Comparison of ENCODE assay signal across 8 cellular contexts in genomic region chr12:2812290-2813213, GRCh38. TPM values are rescaled to one million over a fixed set of nuclear protein-coding genes. Genes with fewer than 3 reads are reported as not detected.
A peak's percentile ranks its signal among the peaks of the same experiment; 100 is the strongest.
DNase-seq lines count a peak whose midpoint lies in the region; ATAC-seq, FAIRE-seq and TF ChIP-seq lines count a peak whose summit lies in the region.

ITFG2 (plus strand) TSS chr12:2812668; CDS start chr12:2812761, 93 bp downstream.

- in situ Hi-C loops in HepG2 (cut with HindIII; ENCODE audit: extremely low pct_ligation_motif_present, low pct_unique_long_range_greater_than_20kb), result no loop called here

- H3K27ac ChIP-seq in CD4-positive, CD25-positive, alpha-beta regulatory T cell (ENCODE audit: insufficient read depth, low read length, poor library complexity, severe bottlenecking), result peak within 1 kb of the TSS; percentile 90
- H3K27ac ChIP-seq in HepG2 (ENCODE audit: extremely low read length, insufficient read depth, low read length), result peak within 1 kb of the TSS; percentile 99

- H3K27ac Mint-ChIP-seq in CD4-positive, CD25-positive, alpha-beta regulatory T cell, result peak within 1 kb of the TSS; percentile 98 to 100 (median 100)
- H3K27ac Mint-ChIP-seq in activated CD4-positive, alpha-beta memory T cell treated with anti-CD3 and anti-CD28 coated beads for 36 hours, result peak within 1 kb of the TSS; percentile 98

- no peaks in the 10 kb centered on the region for H3K27me3 ChIP-seq in CD4-positive, CD25-positive, alpha-beta regulatory T cell (ENCODE audit: control insufficient read depth, insufficient read depth, low read length)
- peaks cover 0 to 3% of the 10 kb centered on the region in 2 experiments; a peak in 1 of 5 replicates for H3K27me3 ChIP-seq in HepG2 (ENCODE audit: control insufficient read depth in 1 of 2, insufficient read depth in 2 of 2, low read length in 2 of 2)

- DNase-seq in CD4-positive, CD25-positive, alpha-beta regulatory T cell, result peak; percentile 95 to 98 (median 98)
- DNase-seq in NCI-H82 treated with DMSO at 0.1 percent for 48 hours (lab: John Stamatoyannopoulos, UW; ENCODE audit: unreplicated experiment) (peak; percentile 99), dermis microvascular lymphatic vessel endothelial cell (ENCODE audit: low read depth in 2 of 2) (peak; percentile 98 to 99), HepG2 (ENCODE audit: low spot score) (peak; percentile 98)
- DNase-seq in activated CD4-positive, alpha-beta memory T cell treated with anti-CD3 and anti-CD28 coated beads for 36 hours, result peak; percentile 98
- peak; percentile 95 for DNase-seq in stimulated activated CD4-positive, alpha-beta T cell treated with anti-CD3 and anti-CD28 coated beads, Interleukin-4, amount 100 ng/mL, for 1 hour

- H3K9me3 ChIP-seq in CD4-positive, CD25-positive, alpha-beta regulatory T cell (ENCODE audit: control insufficient read depth in 2 of 2, low read length in 2 of 2), result no peaks in the 10 kb centered on the region
- H3K9me3 ChIP-seq in HepG2 (ENCODE audit: low read length), result no peaks in the 10 kb centered on the region

- TF ChIP-seq CTCF in HepG2 (CRISPR knock-in tag; IDR thresholded peaks at IDR 0.05), result 0 out of 2 replicates have a peak, but pooled peaks have one; percentile 7

- FAIRE-seq in HepG2 (lab: Jason Lieb, UNC), result peak; percentile 91

- TF ChIP-seq EP300 in HepG2 (IDR thresholded peaks at IDR 0.05; ENCODE audit: low read depth in 2 of 2, low read length in 2 of 2) (peak; percentile 27 to 30; a peak in 1 of 4 replicates), HepG2 (CRISPR knock-in tag; IDR thresholded peaks at IDR 0.05; ENCODE audit: borderline replicate concordance) (no peak)

- peaks cover 16% of the 10 kb centered on the region for H3K79me2 ChIP-seq in HepG2 (ENCODE audit: insufficient read depth, low read length)

- peak within 1 kb of the TSS; percentile 97 for H3K4me3 ChIP-seq in CD4-positive, CD25-positive, alpha-beta regulatory T cell (ENCODE audit: low read depth, low read length)
- peak within 1 kb of the TSS; percentile 80 to 98 (median 90) for H3K4me3 ChIP-seq in HepG2 (replicated peaks in 1 of 3; ENCODE audit: insufficient read depth in 1 of 3, low read depth in 2 of 3, low read length in 3 of 3)

- ATAC-seq in CD4-positive, CD25-positive, alpha-beta regulatory T cell (ENCODE audit: low read depth in 2 of 2), result peak; percentile 95 to 97
- peak; percentile 93 for ATAC-seq in GM19438 (IDR thresholded peaks at IDR 0.05; ENCODE audit: low read depth, unreplicated experiment)
- peak; percentile 66 for ATAC-seq in HG03575 (IDR thresholded peaks at IDR 0.05; ENCODE audit: extremely low read depth, insufficient number of reproducible peaks, low FRiP score, unreplicated experiment)
- peak; percentile 97 for ATAC-seq in HepG2

- WGBS in HepG2 (ENCODE audit: low lambda C conversion rate), result 1% methylated on average over 38 of the region's 48 CpGs

- peak within 1 kb of the TSS; percentile 94 to 99 (median 96) for H3K4me3 Mint-ChIP-seq in CD4-positive, CD25-positive, alpha-beta regulatory T cell
- peak within 1 kb of the TSS; percentile 99 for H3K4me3 Mint-ChIP-seq in activated CD4-positive, alpha-beta memory T cell treated with anti-CD3 and anti-CD28 coated beads for 36 hours

- peak; percentile 98 to 99 for TF ChIP-seq POLR2A in HepG2 (IDR thresholded peaks at IDR 0.05; ENCODE audit: insufficient read depth in 1 of 2, low read depth in 2 of 2, low read length in 2 of 2)

- POLR2A ChIA-PET in activated CD4-positive, alpha-beta memory T cell treated with anti-CD3 and anti-CD28 coated beads for 36 hours (lab: Charles Lee), result interaction anchor here (0.6 kb wide), 1 partner anchor 121 kb away, joined by 6 read pairs; no protein-coding TSS in a partner anchor
- POLR2A ChIA-PET in HepG2 (lab: Yijun Ruan, JAX), result interaction anchor here (1.2 to 1.7 kb wide), 4 partner anchors 15 to 151 kb away, joined by 3 to 9 read pairs (median 6); no protein-coding TSS in a partner anchor

- H3K9me3 Mint-ChIP-seq in CD4-positive, CD25-positive, alpha-beta regulatory T cell, result no peaks in the 10 kb centered on the region
- no peaks in the 10 kb centered on the region for H3K9me3 Mint-ChIP-seq in activated CD4-positive, alpha-beta memory T cell treated with anti-CD3 and anti-CD28 coated beads for 36 hours

- intact Hi-C loops in activated CD4-positive, alpha-beta memory T cell treated with anti-CD3 and anti-CD28 coated beads for 36 hours (cut with micrococcal nuclease), result loop anchor here (1.0 to 5.0 kb wide), 6 partner anchors 18 to 1060 kb away; partner anchors contain the start of genes FKBP4, FOXM1, PARP11 and RHNO1
- intact Hi-C loops in HepG2 (cut with micrococcal nuclease; ENCODE audit: unreplicated experiment), result no loop called here

- H3K27me3 Mint-ChIP-seq in CD4-positive, CD25-positive, alpha-beta regulatory T cell, result peaks cover 5% of the 10 kb centered on the region
- no peaks in the 10 kb centered on the region for H3K27me3 Mint-ChIP-seq in activated CD4-positive, alpha-beta memory T cell treated with anti-CD3 and anti-CD28 coated beads for 36 hours

- CTCF ChIA-PET in activated CD4-positive, alpha-beta memory T cell treated with anti-CD3 and anti-CD28 coated beads for 36 hours (lab: Charles Lee), result interaction anchor here (1.2 to 2.1 kb wide), 4 partner anchors 14 to 65 kb away, joined by 4 to 12 read pairs (median 7); partner anchors contain the start of gene FKBP4
- CTCF ChIA-PET in HepG2 (lab: Yijun Ruan, JAX; ENCODE audit: low intra/inter-chr PET ratio, low total read pairs), result interaction anchor here (1.2 kb wide), 1 partner anchor 73 kb away, joined by 3 read pairs; no protein-coding TSS in a partner anchor

- H3K4me1 Mint-ChIP-seq in CD4-positive, CD25-positive, alpha-beta regulatory T cell, result peaks cover 3 to 50% (median 21%) of the 10 kb centered on the region in 4 donors
- peaks cover 19% of the 10 kb centered on the region for H3K4me1 Mint-ChIP-seq in activated CD4-positive, alpha-beta memory T cell treated with anti-CD3 and anti-CD28 coated beads for 36 hours (ENCODE audit: low read depth)

- H3K36me3 Mint-ChIP-seq in CD4-positive, CD25-positive, alpha-beta regulatory T cell, result peaks cover 3% of the 10 kb centered on the region
- peaks cover 12% of the 10 kb centered on the region for H3K36me3 Mint-ChIP-seq in activated CD4-positive, alpha-beta memory T cell treated with anti-CD3 and anti-CD28 coated beads for 36 hours

- H3K9ac ChIP-seq in HepG2 (ENCODE audit: insufficient read depth, low read depth, low read length), result peak within 1 kb of the TSS; percentile 98

- TF ChIP-seq RAD21 in HepG2 (CRISPR knock-in tag; IDR thresholded peaks at IDR 0.05), result peak; percentile 55

- H2AFZ ChIP-seq in HepG2 (ENCODE audit: low read length), result peak within 1 kb of the TSS; percentile 96

- peaks cover 22% of the 10 kb centered on the region for H3K4me1 ChIP-seq in CD4-positive, CD25-positive, alpha-beta regulatory T cell (ENCODE audit: control insufficient read depth, insufficient read depth, low read length, poor library complexity, severe bottlenecking)
- peaks cover 17% of the 10 kb centered on the region for H3K4me1 ChIP-seq in HepG2 (ENCODE audit: insufficient read depth, low read length)

- TSS peak; percentile 85 for BruUV-seq in HepG2 (replicated peaks; lab: Mats Ljungman, UMichigan)

- peaks cover 5% of the 10 kb centered on the region; the same call in 1 of the 2 replicates for H4K20me1 ChIP-seq in HepG2 (ENCODE audit: insufficient read depth, low read length)

- H3K36me3 ChIP-seq in CD4-positive, CD25-positive, alpha-beta regulatory T cell (ENCODE audit: control insufficient read depth, insufficient read depth, low read length), result peaks cover 10% of the 10 kb centered on the region
- peaks cover 0 to under 1% of the 10 kb centered on the region in 2 experiments; a peak in 2 of 5 replicates for H3K36me3 ChIP-seq in HepG2 (replicated peaks in 1 of 2; ENCODE audit: control insufficient read depth in 1 of 2, insufficient read depth in 2 of 2, low read length in 2 of 2)

- H3K4me2 ChIP-seq in HepG2 (ENCODE audit: low read depth, low read length), result peak within 1 kb of the TSS; percentile 96

TF ChIP-seq in HepG2, 621 proteins besides CTCF, POLR2A, EP300 and RAD21 (continues in another document):
- TF ChIP-seq ZNF30 (CRISPR knock-in tag; IDR thresholded peaks at IDR 0.05), result peak; percentile 65; the same call in 1 of the 2 replicates
- no peak for TF ChIP-seq MYNN (CRISPR knock-in tag; IDR thresholded peaks at IDR 0.05; ENCODE audit: low read depth)
- 0 out of 2 replicates have a peak, but pooled peaks have one; percentile 83 for TF ChIP-seq CAMTA2 (CRISPR knock-in tag; IDR thresholded peaks at IDR 0.05; ENCODE audit: borderline replicate concordance)
- TF ChIP-seq YEATS4 (CRISPR knock-in tag; IDR thresholded peaks at IDR 0.05; ENCODE audit: borderline replicate concordance), result peak; percentile 100
- no peak for TF ChIP-seq KLF9 (CRISPR knock-in tag; IDR thresholded peaks at IDR 0.05; ENCODE audit: low read depth)

RNA-seq across cellular contexts. Expression of gene ITFG2, which starts in this region (rescaled TPM):
- total RNA-seq in CD4-positive, CD25-positive, alpha-beta regulatory T cell, result 80.0 TPM
- 10 to 100 TPM; 38.8 to 53.4 (median 45.5) TPM for polyA plus RNA-seq in CD4-positive, CD25-positive, alpha-beta regulatory T cell
- 10 to 100 TPM; 18.9 to 21.6 TPM for total RNA-seq in activated CD4-positive, alpha-beta memory T cell treated with anti-CD3 and anti-CD28 coated beads for 36 hours
- total RNA-seq in dermis microvascular lymphatic vessel endothelial cell (9.0 and 13.9 TPM in 2 replicates), HepG2 (2016; rRNA removed; fragmentation: Illumina TruSeq; extraction: Trizol) (8.9 and 15.5 TPM in 2 replicates)
- total RNA-seq in HepG2 (2016; cell fraction: cytosol; rRNA removed; fragmentation: Illumina TruSeq; extraction: Trizol; ENCODE audit: low read depth), result 20.0 and 20.3 TPM in 2 replicates
- 7.9 and 16.4 TPM in 2 replicates for total RNA-seq in HepG2 (2016; cell fraction: insoluble cytoplasmic fraction; rRNA removed; fragmentation: Illumina TruSeq; extraction: Trizol)
- 10.7 and 12.0 TPM in 2 replicates for total RNA-seq in HepG2 (2016; cell fraction: membrane; rRNA removed; fragmentation: Illumina TruSeq; extraction: Trizol)
- total RNA-seq in HepG2 (2016; cell fraction: nucleus; rRNA removed; fragmentation: Illumina TruSeq; extraction: Trizol), result 31.2 and 38.8 TPM in 2 replicates
- polyA plus RNA-seq in HepG2 (2011; rRNA removed), result 12.5 and 14.8 TPM in 2 replicates
- 4.1 and 7.2 TPM in 2 replicates for polyA plus RNA-seq in HepG2 (2011; cell fraction: cytosol; rRNA removed)
- 41.4 and 42.8 TPM in 2 replicates for polyA plus RNA-seq in HepG2 (2011; cell fraction: nucleus; rRNA removed)
- polyA plus RNA-seq in HepG2 (2012), result 11.5 and 16.2 TPM in 2 replicates
- polyA plus RNA-seq in HepG2 (2016; cell fraction: cytosol; fragmentation: Illumina TruSeq; extraction: Trizol; ENCODE audit: low read depth), result 2.4 and 2.5 TPM in 2 replicates
- 7.9 TPM in 2 replicates for polyA plus RNA-seq in HepG2 (2016; cell fraction: insoluble cytoplasmic fraction; fragmentation: Illumina TruSeq; extraction: Trizol; ENCODE audit: low read depth)
- 3.1 and 4.4 TPM in 2 replicates for polyA plus RNA-seq in HepG2 (2016; cell fraction: membrane; fragmentation: Illumina TruSeq; extraction: Trizol; ENCODE audit: low read depth)
- polyA plus RNA-seq in HepG2 (2016; cell fraction: nucleus; fragmentation: Illumina TruSeq; extraction: Trizol; ENCODE audit: insufficient read depth, low read depth), result 63.9 and 69.9 TPM in 2 replicates
- 49.0 and 83.1 TPM in 2 replicates for polyA minus RNA-seq in HepG2 (2011; rRNA and poly(A)+ RNA removed; ENCODE audit: low replicate concordance)
- 9.7 and 14.4 TPM in 2 replicates for polyA minus RNA-seq in HepG2 (2011; cell fraction: cytosol; rRNA and poly(A)+ RNA removed)
- polyA minus RNA-seq in HepG2 (2011; cell fraction: nucleus; rRNA and poly(A)+ RNA removed), result 66.3 and 69.5 TPM in 2 replicates

Comparison
In these comparisons a context has a peak if more than half of its experiments do, and no peak if none do; other contexts are left out.
1. Peak in every context shown above with its lines: DNase-seq, ATAC-seq, H3K4me3 ChIP-seq and H3K27ac ChIP-seq.